14 cellular contexts compared by ENCODE assay signal in genomic region chr5:57232293-57233033, GRCh38. TPM values are rescaled to one million over a fixed set of nuclear protein-coding genes. Genes with fewer than 3 reads are reported as not detected.
DNase-seq lines count a peak whose midpoint lies in the region; ATAC-seq and TF ChIP-seq lines count a peak whose summit lies in the region.
"Had no signal": no experiment of that assay in that cellular context is flagged by ENCODE, and none has a peak within 500 bp of the region (broad histone marks: within the 10 kb centered on the region; RNA-seq: fewer than 3 reads in every experiment).

No MANE protein-coding gene starts in this region.

- H3K27ac Mint-ChIP-seq in Calu3 (ENCODE audit: unreplicated experiment) = peak overlapping the region; percentile 25
- H3K27ac Mint-ChIP-seq in mesothelial cell of epicardium = peak overlapping the region; percentile 30
- H3K27ac Mint-ChIP-seq in T-cell = no peak overlapping the region

- TF ChIP-seq POLR2A in body of pancreas (IDR thresholded peaks at IDR 0.05) = no peak

- H3K4me3 ChIP-seq in ACC112 (ENCODE audit: low read depth, low read length) (no peak overlapping the region), body of pancreas (no peak overlapping the region)
- no peak overlapping the region for H3K4me3 ChIP-seq in effector memory CD4-positive, alpha-beta T cell (ENCODE audit: insufficient read depth, low read depth, low read length, poor library complexity, severe bottlenecking)
- H3K4me3 ChIP-seq: thyroid gland had no signal

- H3K27me3 Mint-ChIP-seq in Calu3 (ENCODE audit: unreplicated experiment) (no peaks in the 10 kb centered on the region), mesothelial cell of epicardium (ENCODE audit: low read depth) (no peaks in the 10 kb centered on the region), T-cell (no peaks in the 10 kb centered on the region)

- no peak overlapping the region for H3K4me3 Mint-ChIP-seq in Calu3 (ENCODE audit: low read depth, unreplicated experiment)
- no peak overlapping the region for H3K4me3 Mint-ChIP-seq in mesothelial cell of epicardium
- H3K4me3 Mint-ChIP-seq in T-cell = peak overlapping the region in 1 of 3 donors; percentile 13

- 83 to 86% methylated on average over 6 of the region's 6 CpGs for WGBS in body of pancreas, 2 donors

- H3K27ac ChIP-seq in ACC112 (ENCODE audit: low read depth, low read length) (peak overlapping the region; percentile 65), body of pancreas (peak overlapping the region in 3 of 4 donors; percentile 23 to 55 (median 51))
- H3K27ac ChIP-seq in effector memory CD4-positive, alpha-beta T cell (ENCODE audit: insufficient read depth, low read length, poor library complexity, severe bottlenecking) = no peak overlapping the region
- H3K27ac ChIP-seq: thyroid gland had no signal

- H3K9me3 Mint-ChIP-seq in Calu3 (ENCODE audit: low read depth, unreplicated experiment) (peaks cover 8% of the 10 kb centered on the region), mesothelial cell of epicardium (peaks cover 20% of the 10 kb centered on the region), T-cell (no peaks in the 10 kb centered on the region)

- no peaks in the 10 kb centered on the region for H3K9me3 ChIP-seq in body of pancreas
- H3K9me3 ChIP-seq in effector memory CD4-positive, alpha-beta T cell (ENCODE audit: control insufficient read depth, low read length) = no peaks in the 10 kb centered on the region
- H3K9me3 ChIP-seq: thyroid gland had no signal

- CTCF ChIA-PET in Calu3 (lab: Charles Lee) = no interaction called here
- CTCF ChIA-PET in T-cell (lab: Charles Lee) = interaction anchor here in 1 of 2 donors (0.6 to 0.8 kb wide), 2 partner anchors 49 to 335 kb away, joined by 3 read pairs; no protein-coding TSS in a partner anchor

- H3K4me1 Mint-ChIP-seq in Calu3 (ENCODE audit: low read depth, unreplicated experiment) (peaks cover 20% of the 10 kb centered on the region), mesothelial cell of epicardium (no peaks in the 10 kb centered on the region), T-cell (peaks cover 48 to 55% (median 52%) of the 10 kb centered on the region in 3 donors)

- intact Hi-C loops in Calu3 (cut with micrococcal nuclease; ENCODE audit: unreplicated experiment) (no loop called here), body of pancreas (cut with DNase I) (no loop called here)

- H3K27me3 ChIP-seq in ACC112 (ENCODE audit: insufficient read depth, low read length) (no peaks in the 10 kb centered on the region), body of pancreas (no peaks in the 10 kb centered on the region)
- no peaks in the 10 kb centered on the region for H3K27me3 ChIP-seq in effector memory CD4-positive, alpha-beta T cell (replicated peaks; ENCODE audit: control insufficient read depth, insufficient read depth, low read length, poor library complexity, severe bottlenecking)
- H3K27me3 ChIP-seq: thyroid gland had no signal

- no peak overlapping the region for H2AFZ ChIP-seq in ACC112 (ENCODE audit: low read length, unreplicated experiment)

- H3K36me3 Mint-ChIP-seq in Calu3 (ENCODE audit: insufficient read depth, unreplicated experiment) (peaks cover 41% of the 10 kb centered on the region), mesothelial cell of epicardium (peaks cover 58% of the 10 kb centered on the region), T-cell (peaks cover 58% of the 10 kb centered on the region)

- H3K36me3 ChIP-seq in ACC112 (ENCODE audit: insufficient read depth, low read length) = peaks cover 48% of the 10 kb centered on the region
- H3K36me3 ChIP-seq in body of pancreas (replicated peaks in 1 of 2; ENCODE audit: insufficient read depth in 1 of 2, low read depth in 2 of 2) = peaks cover 0 to 13% of the 10 kb centered on the region in 2 donors
- peaks cover 49% of the 10 kb centered on the region for H3K36me3 ChIP-seq in effector memory CD4-positive, alpha-beta T cell (ENCODE audit: control insufficient read depth, insufficient read depth, low read length)

- ATAC-seq in body of pancreas (peak; percentile 52), T-cell (replicated peaks in 1 of 4) (no peak)

- TF ChIP-seq CTCF in Calu3 (IDR thresholded peaks at IDR 0.05; ENCODE audit: unreplicated experiment) (no peak), body of pancreas (IDR thresholded peaks at IDR 0.05) (no peak), mesothelial cell of epicardium (IDR thresholded peaks at IDR 0.05; ENCODE audit: unreplicated experiment) (no peak)

- DNase-seq in Calu3 (no peak), body of pancreas (no peak), mesothelial cell of epicardium (ENCODE audit: low spot score in 2 of 2, unreplicated experiment in 2 of 2) (no peak), NCI-H1930 (lab: John Stamatoyannopoulos, UW) (no peak), T-cell (no peak)
- DNase-seq in effector memory CD4-positive, alpha-beta T cell = no peak
- DNase-seq: activated gamma-delta T cell treated with Interleukin-2 at 50 U/mL for 16 hours; KG1; NCI-H1417; NCI-H2227 treated with DMSO at 0.1 percent for 48 hours; stimulated activated CD4-positive, alpha-beta T cell treated with anti-CD3 and anti-CD28 coated beads, Interleukin-4, amount 100 ng/mL, for 4 hours; SW 1271; thyroid gland had no signal

- H3K4me1 ChIP-seq in ACC112 (ENCODE audit: control insufficient read depth, insufficient read depth, low read length, unreplicated experiment) (peaks cover 16% of the 10 kb centered on the region), body of pancreas (peaks cover 13% of the 10 kb centered on the region)
- no peaks in the 10 kb centered on the region for H3K4me1 ChIP-seq in effector memory CD4-positive, alpha-beta T cell (ENCODE audit: control insufficient read depth, insufficient read depth, low read length, poor library complexity, severe bottlenecking)
- H3K4me1 ChIP-seq: thyroid gland had no signal

- no TSS peak for BruUV-seq in Calu3 (replicated peaks; lab: Mats Ljungman, UMichigan)

- peaks cover 31% of the 10 kb centered on the region for H3K79me2 ChIP-seq in ACC112 (ENCODE audit: control insufficient read depth, insufficient read depth, low read length, unreplicated experiment)

- POLR2A ChIA-PET in T-cell (lab: Charles Lee) = no interaction called here

RNA-seq across cellular contexts. Expression of gene GPBP1, which starts 58.6 kb away (rescaled TPM):
- 105 and 107 TPM in 2 replicates for total RNA-seq in Calu3 (2022)
- total RNA-seq in body of pancreas = 10 to 100 TPM; 53.2 to 67.2 TPM
- 125 to 134 TPM (median 129 TPM) in 3 replicates for total RNA-seq in mesothelial cell of epicardium
- total RNA-seq in T-cell = 100 to 1,000 TPM in 4 of 5 donors, 10 to 100 TPM in 1; 97.1 to 125 (median 101) TPM

Comparison
In these comparisons a context has a peak if more than half of its experiments do, and no peak if none do; other contexts are left out.
1. H3K27ac Mint-ChIP-seq: peak in Calu3 (single experiment) and mesothelial cell of epicardium (single experiment); none in T-cell (0 of 2).